ENCODE assay signal across 8 cellular contexts in genomic region chr10:123154092-123154942, GRCh38. TPM values are rescaled to one million over a fixed set of nuclear protein-coding genes. Genes with fewer than 3 reads are reported as not detected.
DNase-seq lines count a peak whose midpoint lies in the region; ATAC-seq and TF ChIP-seq lines count a peak whose summit lies in the region.

Gene BUB3 (plus strand): TSS chr10:123154402. CDS start chr10:123154918, 516 bp downstream.

- H3K27ac ChIP-seq in WERI-Rb-1 = peak within 1 kb of the TSS; percentile 99
- peak within 1 kb of the TSS; percentile 88 for H3K27ac ChIP-seq in mammary epithelial cell (ENCODE audit: insufficient read depth, low read depth, low read length)
- peak within 1 kb of the TSS; percentile 88 for H3K27ac ChIP-seq in iPS-20b (ENCODE audit: low read length)
- H3K27ac ChIP-seq in skin epidermis = peak within 1 kb of the TSS; percentile 8 to 97 (median 89)

- ATAC-seq in GM18873 (IDR thresholded peaks at IDR 0.05; ENCODE audit: low FRiP score, unreplicated experiment) (peak; percentile 92), HG03139 (IDR thresholded peaks at IDR 0.05; ENCODE audit: unreplicated experiment) (peak; percentile 90)

- peak within 1 kb of the TSS; percentile 88 for H3K4me2 ChIP-seq in mammary epithelial cell (ENCODE audit: insufficient read depth, low read depth, low read length)

- peak within 1 kb of the TSS; percentile 99 for H3K4me3 ChIP-seq in WERI-Rb-1 (ENCODE audit: low read depth, low read length)
- H3K4me3 ChIP-seq in mammary epithelial cell (replicated peaks in 1 of 3; ENCODE audit: insufficient read depth in 1 of 3, low read depth in 2 of 3, low read length in 3 of 3) = peak within 1 kb of the TSS; percentile 80 to 99 (median 95)
- H3K4me3 ChIP-seq in iPS-20b (ENCODE audit: low read length) = peak within 1 kb of the TSS; percentile 87
- peak within 1 kb of the TSS; percentile 73 to 100 (median 90) for H3K4me3 ChIP-seq in skin epidermis

- in situ Hi-C loops in ACHN (cut with HindIII; ENCODE audit: low pct_ligation_motif_present, low pct_unique_long_range_greater_than_20kb, low sequenced_read_pairs) = no loop called here
- in situ Hi-C loops in mammary epithelial cell (cut with MboI; ENCODE audit: low sequenced_read_pairs in 2 of 2) = no loop called here

- dilution Hi-C loops in mammary epithelial cell (cut with HindIII; ENCODE audit: low sequenced_read_pairs) = no loop called here

- intact Hi-C loops in mammary epithelial cell (cut with micrococcal nuclease) = loop anchor here (5.0 kb wide), 1 partner anchor 112 kb away; no protein-coding TSS in a partner anchor

- H4K20me1 ChIP-seq in mammary epithelial cell (ENCODE audit: insufficient read depth, low read length) = no peaks in the 10 kb centered on the region

- H3K36me3 ChIP-seq in WERI-Rb-1 = peaks cover 51% of the 10 kb centered on the region
- H3K36me3 ChIP-seq in mammary epithelial cell (ENCODE audit: insufficient read depth, low read length) = peaks cover 28% of the 10 kb centered on the region
- peaks cover 45% of the 10 kb centered on the region for H3K36me3 ChIP-seq in iPS-20b (ENCODE audit: insufficient read depth, low read depth, low read length)

- BruUV-seq in mammary epithelial cell (replicated peaks; lab: Mats Ljungman, UMichigan) = no TSS peak

- peaks cover 51% of the 10 kb centered on the region for H3K79me2 ChIP-seq in mammary epithelial cell (ENCODE audit: insufficient read depth, low read length)

- 1% methylated on average over 29 of the region's 74 CpGs for WGBS in mammary epithelial cell (ENCODE audit: low coverage, missing lambda C conversion rate)

- H3K4me1 ChIP-seq in mammary epithelial cell (ENCODE audit: insufficient read depth, low read length) = peaks cover 48% of the 10 kb centered on the region
- H3K4me1 ChIP-seq in iPS-20b (ENCODE audit: insufficient read depth, low read length) = peaks cover 34% of the 10 kb centered on the region

- H3K9me3 ChIP-seq in WERI-Rb-1 (ENCODE audit: severe bottlenecking) = peaks cover 9% of the 10 kb centered on the region
- no peaks in the 10 kb centered on the region for H3K9me3 ChIP-seq in mammary epithelial cell (replicated peaks; ENCODE audit: insufficient read depth, low read length)
- no peaks in the 10 kb centered on the region for H3K9me3 ChIP-seq in iPS-20b (ENCODE audit: insufficient read depth, low read depth, low read length)

- H2AFZ ChIP-seq in mammary epithelial cell (ENCODE audit: low read depth, low read length) = peak within 1 kb of the TSS; percentile 91

- TF ChIP-seq CTCF in WERI-Rb-1 (IDR thresholded peaks at IDR 0.05; ENCODE audit: low read depth, low read length) = no peak
- TF ChIP-seq CTCF in mammary epithelial cell (conservative IDR thresholded peaks at IDR 0.05 in 1 of 2, IDR thresholded peaks at IDR 0.05 in 1 of 2; ENCODE audit: extremely low read depth in 1 of 2, insufficient read depth in 1 of 2, low read depth in 1 of 2, low read length in 2 of 2) = peak in 1 of 2 donors; percentile 34

- DNase-seq in ACHN (peak; percentile 100), NCI-H2227 (lab: John Stamatoyannopoulos, UW; ENCODE audit: unreplicated experiment) (peak; percentile 98), WERI-Rb-1 (peak; percentile 98), mammary epithelial cell (peak; percentile 99)

- H3K9ac ChIP-seq in mammary epithelial cell (ENCODE audit: insufficient read depth, low read length) = peak within 1 kb of the TSS; percentile 90
- peak within 1 kb of the TSS; percentile 96 for H3K9ac ChIP-seq in iPS-20b (ENCODE audit: low read depth, low read length)

- CTCF ChIA-PET in mammary epithelial cell (lab: Charles Lee; ENCODE audit: low non-redundant PET) = interaction anchor here (0.6 kb wide), 3 partner anchors 94 to 385 kb away, joined by 4 to 6 read pairs (median 5); no protein-coding TSS in a partner anchor

- peaks cover 37% of the 10 kb centered on the region for H3K27me3 ChIP-seq in WERI-Rb-1 (ENCODE audit: insufficient read depth, low read depth, severe bottlenecking)
- H3K27me3 ChIP-seq in mammary epithelial cell (ENCODE audit: insufficient read depth, low read length) = peaks cover 19% of the 10 kb centered on the region
- peaks cover 45% of the 10 kb centered on the region for H3K27me3 ChIP-seq in iPS-20b (ENCODE audit: insufficient read depth, low read length)

RNA-seq across cellular contexts. Expression of gene BUB3, which starts in this region (rescaled TPM):
- total RNA-seq in mammary epithelial cell = 100 to 1,000 TPM; 137 to 158 TPM
- polyA plus RNA-seq in mammary epithelial cell = 237 TPM
- 253 TPM for polyA minus RNA-seq in mammary epithelial cell

Comparison
In these comparisons a context has a peak if more than half of its experiments do, and no peak if none do; other contexts are left out.
1. Peak in every context shown above with its lines: DNase-seq, ATAC-seq, H3K4me3 ChIP-seq and H3K27ac ChIP-seq.